ENCODE assay signal across 1 cellular context in the genomic region with DNA sequence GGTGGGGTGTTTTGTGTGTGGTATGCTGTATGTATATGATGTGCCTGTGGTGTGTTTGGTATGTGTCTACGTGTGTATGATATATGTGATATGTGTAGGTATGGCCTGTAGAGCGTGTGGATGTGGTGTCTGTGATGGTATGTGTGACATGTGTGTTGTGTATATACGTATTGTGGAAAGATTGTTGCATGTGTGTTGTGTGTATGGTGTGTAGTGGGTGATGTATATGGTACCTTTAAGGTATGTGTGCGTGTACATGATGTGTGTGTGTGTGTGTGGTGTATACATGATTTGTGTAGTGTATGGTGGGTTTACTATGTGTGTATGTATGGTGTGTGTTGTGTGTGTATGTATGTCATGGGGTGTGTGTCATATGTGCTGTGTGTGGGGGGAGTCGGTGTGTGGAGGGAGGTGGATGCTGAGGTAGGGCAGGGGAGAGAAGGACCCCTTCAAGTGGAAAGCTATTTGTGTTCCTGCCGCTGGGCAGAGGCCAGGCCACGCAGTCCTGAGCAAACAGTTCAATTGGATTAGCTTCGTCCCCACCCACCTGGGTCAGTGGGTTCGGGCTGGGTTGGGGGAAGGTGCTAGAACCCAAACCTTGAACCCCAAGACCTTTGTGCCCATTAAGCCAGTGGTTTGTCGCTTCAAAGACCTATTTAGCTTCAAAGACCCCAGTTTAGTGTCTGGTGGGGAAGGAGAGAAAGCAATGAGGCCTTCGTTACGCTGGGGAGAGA.
TF ChIP-seq lines count a peak whose summit lies in the region.

No MANE protein-coding gene starts in this region.

TF ChIP-seq in HepG2, 621 proteins besides CTCF, POLR2A, EP300 and RAD21:
- 0 out of 2 replicates have a peak, but pooled peaks have one; percentile 52 for TF ChIP-seq SOX6 (IDR thresholded peaks at IDR 0.05)
- TF ChIP-seq SOX6 (CRISPR knock-in tag; IDR thresholded peaks at IDR 0.05): no peak
- TF ChIP-seq ZNF619 (CRISPR knock-in tag; IDR thresholded peaks at IDR 0.05): no peak
